Comparison of ENCODE assay signal across 16 cellular contexts in the genomic region with DNA sequence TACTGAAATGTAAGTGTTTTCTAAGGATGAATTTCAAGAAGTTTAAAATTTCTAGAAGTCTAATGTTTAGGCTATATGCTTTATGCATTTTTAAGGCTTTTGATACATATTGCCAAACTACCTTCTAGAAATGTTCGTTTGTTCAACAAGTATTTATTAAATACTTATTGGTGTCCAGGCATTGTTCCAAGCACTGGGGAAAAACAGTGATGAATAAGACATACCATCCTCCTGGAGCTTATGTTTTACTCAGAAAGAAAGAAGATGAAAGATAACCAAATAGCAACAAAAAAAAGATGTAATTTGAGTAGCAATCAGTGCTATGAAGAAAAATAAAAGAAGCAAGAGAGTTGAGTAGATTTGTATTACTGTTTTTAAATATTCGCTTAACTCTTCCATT.
A peak's percentile ranks its signal among the peaks of the same experiment; 100 is the strongest.
DNase-seq lines count a peak whose midpoint lies in the region; ATAC-seq and TF ChIP-seq lines count a peak whose summit lies in the region.
"Had no signal": no experiment of that assay in that cellular context is flagged by ENCODE, and none has a peak within 500 bp of the region (broad histone marks: within the 10 kb centered on the region; RNA-seq: fewer than 3 reads in every experiment).

No MANE protein-coding gene starts in this region.

- POLR2A ChIA-PET in AG04449 (lab: Yijun Ruan, JAX), result no interaction called here

- peaks cover 13% of the 10 kb centered on the region for H3K4me1 Mint-ChIP-seq in mesothelial cell of epicardium
- H3K4me1 Mint-ChIP-seq: CD4-positive, CD25-positive, alpha-beta regulatory T cell had no signal

- H3K36me3 Mint-ChIP-seq in mesothelial cell of epicardium, result no peaks in the 10 kb centered on the region
- H3K36me3 Mint-ChIP-seq: CD4-positive, CD25-positive, alpha-beta regulatory T cell had no signal

- H3K4me3 ChIP-seq in AG04449 (ENCODE audit: low read depth, low read length) (no peak overlapping the region), fibroblast of the aortic adventitia (ENCODE audit: low read depth, low read length) (no peak overlapping the region)
- H3K4me3 ChIP-seq: HAP-1, K562, SK-N-MC had no signal

- ATAC-seq in HG03045 (IDR thresholded peaks at IDR 0.05; ENCODE audit: unreplicated experiment) (no peak), HG02870 (IDR thresholded peaks at IDR 0.05; ENCODE audit: unreplicated experiment) (no peak)
- ATAC-seq: K562, Panc1, Right ventricle myocardium inferior had no signal

- peaks cover 4% of the 10 kb centered on the region for H3K9me3 Mint-ChIP-seq in mesothelial cell of epicardium

- TF ChIP-seq CTCF in AG04449 (IDR thresholded peaks at IDR 0.05; ENCODE audit: insufficient read depth, low read length, missing control alignments) (no peak), fibroblast of the aortic adventitia (IDR thresholded peaks at IDR 0.05; ENCODE audit: insufficient read depth, low read length) (no peak), mesothelial cell of epicardium (IDR thresholded peaks at IDR 0.05; ENCODE audit: unreplicated experiment) (no peak)

- DNase-seq in AG04449 (ENCODE audit: low read depth, low spot score), result peak; percentile 57
- DNase-seq in EL, result peak; percentile 24
- peak; percentile 53 for DNase-seq in amniotic epithelial cell (ENCODE audit: low read depth)
- peak; percentile 73 for DNase-seq in fibroblast of the aortic adventitia (ENCODE audit: low read depth)
- no peak for DNase-seq in mesothelial cell of epicardium (ENCODE audit: low spot score in 2 of 2, unreplicated experiment in 2 of 2)
- no peak for DNase-seq in stimulated activated CD4-positive, alpha-beta T cell treated with anti-CD3 and anti-CD28 coated beads, Interleukin-15, amount 100 ng/mL, for 24 hours
- DNase-seq: CD4-positive, CD25-positive, alpha-beta regulatory T cell; NCI-H2081 treated with DMSO at 0.1 percent for 48 hours; NCI-H2227 treated with DMSO at 0.1 percent for 48 hours had no signal

- H3K4me3 Mint-ChIP-seq in mesothelial cell of epicardium, result no peak overlapping the region
- H3K4me3 Mint-ChIP-seq: CD4-positive, CD25-positive, alpha-beta regulatory T cell had no signal

- H3K27ac Mint-ChIP-seq in mesothelial cell of epicardium, result no peak overlapping the region
- H3K27ac Mint-ChIP-seq: CD4-positive, CD25-positive, alpha-beta regulatory T cell had no signal

- H3K27me3 Mint-ChIP-seq in mesothelial cell of epicardium (ENCODE audit: low read depth), result no peaks in the 10 kb centered on the region
- H3K27me3 Mint-ChIP-seq: CD4-positive, CD25-positive, alpha-beta regulatory T cell had no signal

- CTCF ChIA-PET in AG04449 (lab: Yijun Ruan, JAX), result no interaction called here

Comparison
In these comparisons a context has a peak if more than half of its experiments do, and no peak if none do; other contexts are left out.
1. DNase-seq: peak in AG04449 (single experiment), EL (single experiment), amniotic epithelial cell (single experiment) and fibroblast of the aortic adventitia (single experiment); none in mesothelial cell of epicardium (0 of 2) and stimulated activated CD4-positive, alpha-beta T cell treated with anti-CD3 and anti-CD28 coated beads, Interleukin-15, amount 100 ng/mL, for 24 hours (single experiment).